In the genomic region with DNA sequence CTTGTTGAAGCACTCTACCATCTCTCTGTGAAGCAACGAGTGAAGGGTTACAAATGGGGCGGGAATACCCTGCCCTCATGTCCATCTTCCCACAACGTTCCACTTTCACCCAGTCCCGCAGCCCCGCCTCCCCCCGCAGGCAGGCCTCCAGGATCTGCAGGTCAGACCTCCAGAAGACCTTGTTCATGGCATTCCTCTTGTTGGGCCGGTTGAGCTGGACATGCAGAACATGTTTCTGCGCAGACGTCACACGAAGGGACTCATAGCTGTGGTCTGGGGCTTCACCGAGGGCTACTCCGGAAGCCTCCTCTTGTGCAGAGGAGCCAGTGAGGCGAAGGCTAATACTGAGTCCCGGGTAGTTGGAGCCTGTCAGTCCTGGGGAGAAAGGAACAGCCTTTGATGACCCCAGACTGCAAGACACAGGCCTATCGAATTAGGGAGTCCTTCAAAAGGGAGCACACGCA, we compare ENCODE assay signal across 8 cellular contexts. TPM values are rescaled to one million over a fixed set of nuclear protein-coding genes. Genes with fewer than 3 reads are reported as not detected.
DNase-seq lines count a peak whose midpoint lies in the region; ATAC-seq and TF ChIP-seq lines count a peak whose summit lies in the region.

No MANE protein-coding gene starts in this region.

- peaks cover 4% of the 10 kb centered on the region; the same call in 1 of the 2 replicates for H3K36me3 ChIP-seq in KMS-11 (ENCODE audit: insufficient read depth)
- peaks cover 12 to 46% (median 19%) of the 10 kb centered on the region in 3 experiments for H3K36me3 ChIP-seq in naive thymus-derived CD4-positive, alpha-beta T cell (ENCODE audit: control insufficient read depth in 2 of 3, insufficient read depth in 3 of 3, low read length in 3 of 3)

- H3K36me3 Mint-ChIP-seq in activated T-cell treated with anti-CD3 and anti-CD28 coated beads, Interleukin-2, amount 50 U/mL, for 24 hours (ENCODE audit: low read depth): peaks cover 59% of the 10 kb centered on the region
- H3K36me3 Mint-ChIP-seq in naive thymus-derived CD4-positive, alpha-beta T cell: peaks cover 0 to 26% (median 6%) of the 10 kb centered on the region in 5 donors

- no peak for TF ChIP-seq CTCF in KMS-11 (conservative IDR thresholded peaks at IDR 0.05; ENCODE audit: low read depth, low read length)

- peaks cover 9% of the 10 kb centered on the region; the same call in 1 of the 2 replicates for H3K79me2 ChIP-seq in KMS-11 (ENCODE audit: insufficient read depth, low read depth)

- peak overlapping the region; percentile 95 for H3K27ac Mint-ChIP-seq in activated T-cell treated with anti-CD3 and anti-CD28 coated beads, Interleukin-2, amount 50 U/mL, for 24 hours
- H3K27ac Mint-ChIP-seq in naive thymus-derived CD4-positive, alpha-beta T cell: peak overlapping the region; percentile 78 to 97 (median 92)

- H3K4me1 Mint-ChIP-seq in activated T-cell treated with anti-CD3 and anti-CD28 coated beads, Interleukin-2, amount 50 U/mL, for 24 hours (ENCODE audit: low read depth): peaks cover 38% of the 10 kb centered on the region
- peaks cover 14 to 54% (median 38%) of the 10 kb centered on the region in 7 donors for H3K4me1 Mint-ChIP-seq in naive thymus-derived CD4-positive, alpha-beta T cell

- H3K4me3 ChIP-seq in KMS-11 (IDR thresholded peaks at IDR 0.05; ENCODE audit: insufficient read depth, low read depth, low read length): peak overlapping the region; percentile 68
- peak overlapping the region; percentile 80 for H3K4me3 ChIP-seq in naive thymus-derived CD4-positive, alpha-beta T cell (ENCODE audit: low read length)

- H4K20me1 ChIP-seq in KMS-11 (ENCODE audit: insufficient read depth): no peaks in the 10 kb centered on the region

- intact Hi-C loops in naive thymus-derived CD4-positive, alpha-beta T cell (cut with micrococcal nuclease): loop anchor here (1.0 to 5.0 kb wide), 15 partner anchors 11 to 514 kb away; a partner anchor contains a TSS

- CTCF ChIA-PET in naive thymus-derived CD4-positive, alpha-beta T cell (lab: Charles Lee): interaction anchor here (1.1 kb wide), 2 partner anchors 57 to 98 kb away, joined by 3 read pairs; no protein-coding TSS in a partner anchor

- peak overlapping the region; percentile 70 for H3K27ac ChIP-seq in KMS-11
- H3K27ac ChIP-seq in naive thymus-derived CD4-positive, alpha-beta T cell (ENCODE audit: low read depth, low read length): peak overlapping the region; percentile 84

- H3K4me3 Mint-ChIP-seq in activated T-cell treated with anti-CD3 and anti-CD28 coated beads, Interleukin-2, amount 50 U/mL, for 24 hours: peak overlapping the region; percentile 83
- H3K4me3 Mint-ChIP-seq in naive thymus-derived CD4-positive, alpha-beta T cell: peak overlapping the region; percentile 90 to 97 (median 94)

- ATAC-seq in naive thymus-derived CD4-positive, alpha-beta T cell: peak; percentile 20

- H3K27me3 ChIP-seq in KMS-11 (ENCODE audit: insufficient read depth, low read depth): no peaks in the 10 kb centered on the region
- no peaks in the 10 kb centered on the region for H3K27me3 ChIP-seq in naive thymus-derived CD4-positive, alpha-beta T cell (ENCODE audit: control insufficient read depth in 2 of 2, insufficient read depth in 2 of 2, low read length in 2 of 2)

- POLR2A ChIA-PET in naive thymus-derived CD4-positive, alpha-beta T cell (lab: Charles Lee): interaction anchor here (0.6 to 3.6 kb wide), 16 partner anchors 9 to 624 kb away, joined by 3 to 34 read pairs (median 6); a partner anchor contains a TSS

- DNase-seq in activated T-cell treated with anti-CD3 and anti-CD28 coated beads, Interleukin-2, amount 50 U/mL, for 24 hours: no peak
- no peak for DNase-seq in activated T-cell treated with anti-CD3 and anti-CD28 coated beads, Interleukin-2, amount 50 U/mL, for 48 hours
- DNase-seq in H4 (ENCODE audit: low spot score): peak; percentile 86
- DNase-seq in activated CD4-positive, CD25-positive, alpha-beta regulatory T cell treated with anti-CD3 and anti-CD28 coated beads, Interleukin-2, amount 50 U/mL, for 72 hours: peak; percentile 60
- peak; percentile 82 for DNase-seq in fibroblast of peridontal ligament (ENCODE audit: extremely low read depth)
- DNase-seq in naive thymus-derived CD4-positive, alpha-beta T cell: peak in 1 of 9 donors; percentile 48
- DNase-seq in Kasumi-1 (lab: John Stamatoyannopoulos, UW): no peak

- H3K9me3 Mint-ChIP-seq in activated T-cell treated with anti-CD3 and anti-CD28 coated beads, Interleukin-2, amount 50 U/mL, for 24 hours: no peaks in the 10 kb centered on the region
- no peaks in the 10 kb centered on the region for H3K9me3 Mint-ChIP-seq in naive thymus-derived CD4-positive, alpha-beta T cell

- H3K9ac ChIP-seq in KMS-11: peak overlapping the region; percentile 78

- peaks cover 25% of the 10 kb centered on the region for H3K4me1 ChIP-seq in KMS-11 (ENCODE audit: low read depth, poor library complexity, severe bottlenecking)
- peaks cover 12 to 21% of the 10 kb centered on the region in 2 donors for H3K4me1 ChIP-seq in naive thymus-derived CD4-positive, alpha-beta T cell (ENCODE audit: control insufficient read depth in 2 of 2, insufficient read depth in 2 of 2, low read length in 2 of 2)

- H2AFZ ChIP-seq in KMS-11 (ENCODE audit: low read depth): peak overlapping the region; percentile 83

- H3K4me2 ChIP-seq in KMS-11: peak overlapping the region; percentile 83

- no peaks in the 10 kb centered on the region for H3K9me3 ChIP-seq in naive thymus-derived CD4-positive, alpha-beta T cell (ENCODE audit: control insufficient read depth in 2 of 3, low read length in 3 of 3)

- H3K27me3 Mint-ChIP-seq in activated T-cell treated with anti-CD3 and anti-CD28 coated beads, Interleukin-2, amount 50 U/mL, for 24 hours: no peaks in the 10 kb centered on the region
- no peaks in the 10 kb centered on the region for H3K27me3 Mint-ChIP-seq in naive thymus-derived CD4-positive, alpha-beta T cell

RNA-seq across cellular contexts. Expression of a gene that starts 0.4 kb away (rescaled TPM):
- total RNA-seq in H4 (2014; rRNA removed; shearing (Covaris generic)): 73.8 and 108 TPM in 2 replicates
- total RNA-seq in naive thymus-derived CD4-positive, alpha-beta T cell: 100 to 1,000 TPM in 4 of 5 experiments, 10 to 100 TPM in 1; 71.9 to 149 (median 114) TPM
- polyA plus RNA-seq in naive thymus-derived CD4-positive, alpha-beta T cell: 100 to 1,000 TPM; 216 to 279 TPM

RNA-seq across cellular contexts. Expression of a gene that starts 18.4 kb away (rescaled TPM):
- total RNA-seq in H4 (2014; rRNA removed; shearing (Covaris generic)): 0.54 and 1.3 TPM in 2 replicates
- 1 to 10 TPM; 2.3 to 9.8 (median 7.2) TPM for total RNA-seq in naive thymus-derived CD4-positive, alpha-beta T cell
- under 1 TPM; 0.13 to 0.31 TPM for polyA plus RNA-seq in naive thymus-derived CD4-positive, alpha-beta T cell

RNA-seq across cellular contexts. Expression of a gene that starts 18.6 kb away (rescaled TPM):
- 249 and 281 TPM in 2 replicates for total RNA-seq in H4 (2014; rRNA removed; shearing (Covaris generic))
- total RNA-seq in naive thymus-derived CD4-positive, alpha-beta T cell: 100 to 1,000 TPM; 339 to 539 (median 505) TPM
- polyA plus RNA-seq in naive thymus-derived CD4-positive, alpha-beta T cell: 10 to 100 TPM; 70.6 to 78.7 TPM

RNA-seq across cellular contexts. Expression of a gene that starts 42.2 kb away (rescaled TPM):
- not detected in 2 replicates for total RNA-seq in H4 (2014; rRNA removed; shearing (Covaris generic))
- total RNA-seq in naive thymus-derived CD4-positive, alpha-beta T cell: not detected
- not detected for polyA plus RNA-seq in naive thymus-derived CD4-positive, alpha-beta T cell

RNA-seq across cellular contexts. Expression of a gene that starts 46.9 kb away (rescaled TPM):
- total RNA-seq in H4 (2014; rRNA removed; shearing (Covaris generic)): 0.23 and 1.2 TPM in 2 replicates
- total RNA-seq in naive thymus-derived CD4-positive, alpha-beta T cell: 10 to 100 TPM; 32.8 to 75.9 (median 64.0) TPM
- 10 to 100 TPM; 35.3 to 36.1 TPM for polyA plus RNA-seq in naive thymus-derived CD4-positive, alpha-beta T cell

Comparison
In these comparisons a context has a peak if more than half of its experiments do, and no peak if none do; other contexts are left out.
1. DNase-seq: peak in H4 (single experiment), activated CD4-positive, CD25-positive, alpha-beta regulatory T cell treated with anti-CD3 and anti-CD28 coated beads, Interleukin-2, amount 50 U/mL, for 72 hours (single experiment) and fibroblast of peridontal ligament (single experiment); none in activated T-cell treated with anti-CD3 and anti-CD28 coated beads, Interleukin-2, amount 50 U/mL, for 24 hours (single experiment), activated T-cell treated with anti-CD3 and anti-CD28 coated beads, Interleukin-2, amount 50 U/mL, for 48 hours (0 of 2) and Kasumi-1 (0 of 2).